Comparison of ENCODE assay signal across 14 cellular contexts in genomic region chr16:2331199-2331931, GRCh38. TPM values are rescaled to one million over a fixed set of nuclear protein-coding genes. Genes with fewer than 3 reads are reported as not detected.
DNase-seq lines count a peak whose midpoint lies in the region; ATAC-seq and TF ChIP-seq lines count a peak whose summit lies in the region.
"Had no signal": no experiment of that assay in that cellular context is flagged by ENCODE, and none has a peak within 500 bp of the region (broad histone marks: within the 10 kb centered on the region; RNA-seq: fewer than 3 reads in every experiment).

No MANE protein-coding gene starts in this region.

- peak overlapping the region; percentile 38 for H3K27ac Mint-ChIP-seq in activated T-helper 17 cell treated with anti-CD3 and anti-CD28 coated beads, Interleukin-2, amount 50 U/mL, for 72 hours
- no peak overlapping the region for H3K27ac Mint-ChIP-seq in osteocyte (ENCODE audit: unreplicated experiment)
- H3K27ac Mint-ChIP-seq: GM23338 had no signal

- TF ChIP-seq EP300 in upper lobe of left lung (IDR thresholded peaks at IDR 0.05) = no peak

- H3K36me3 ChIP-seq in lower lobe of right lung (peaks cover 16% of the 10 kb centered on the region), upper lobe of left lung (peaks cover 0 to 17% (median 7%) of the 10 kb centered on the region in 4 donors), heart right ventricle (peaks cover 0 to 25% (median 1%) of the 10 kb centered on the region in 9 donors)

- DNase-seq in AG08396 (ENCODE audit: low spot score) (peak; percentile 5), lower lobe of right lung (peak; percentile 89), upper lobe of left lung (peak; percentile 72 to 93), heart right ventricle (no peak), osteocyte (ENCODE audit: extremely low spot score, unreplicated experiment) (no peak)
- DNase-seq: BE2C; CD4-positive, alpha-beta memory T cell; DMS79 treated with DMSO at 0.1 percent for 48 hours; EL; H7 had no signal

- H3K4me3 ChIP-seq in lower lobe of right lung (peak overlapping the region; percentile 2), upper lobe of left lung (peak overlapping the region in 3 of 4 donors; percentile 6 to 53 (median 18)), heart right ventricle (no peak overlapping the region)
- H3K4me3 ChIP-seq: GM23338 had no signal

- peaks cover 19% of the 10 kb centered on the region for H3K4me1 ChIP-seq in lower lobe of right lung
- H3K4me1 ChIP-seq in upper lobe of left lung = peaks cover 4 to 19% (median 10%) of the 10 kb centered on the region in 4 donors
- no peaks in the 10 kb centered on the region for H3K4me1 ChIP-seq in heart right ventricle
- H3K4me1 ChIP-seq: BE2C had no signal

- WGBS in upper lobe of left lung, 2 donors = 71 to 77% methylated on average over 22 to 23 of the region's 23 CpGs
- WGBS in heart right ventricle, 2 donors = 80 to 83% methylated on average over 23 of the region's 23 CpGs

- H3K9me3 ChIP-seq in lower lobe of right lung = no peaks in the 10 kb centered on the region
- no peaks in the 10 kb centered on the region for H3K9me3 ChIP-seq in upper lobe of left lung
- H3K9me3 ChIP-seq in heart right ventricle = no peaks in the 10 kb centered on the region
- H3K9me3 ChIP-seq: BE2C had no signal

- H3K27me3 ChIP-seq in lower lobe of right lung (ENCODE audit: low read depth) (no peaks in the 10 kb centered on the region), upper lobe of left lung (no peaks in the 10 kb centered on the region), heart right ventricle (no peaks in the 10 kb centered on the region)
- H3K27me3 ChIP-seq: BE2C had no signal

- TF ChIP-seq CTCF in lower lobe of right lung (IDR thresholded peaks at IDR 0.05) (no peak), upper lobe of left lung (IDR thresholded peaks at IDR 0.05) (no peak), heart right ventricle (IDR thresholded peaks at IDR 0.05) (no peak), osteocyte (IDR thresholded peaks at IDR 0.05) (no peak)

- TF ChIP-seq POLR2A in upper lobe of left lung (IDR thresholded peaks at IDR 0.05) = peak in 1 of 4 donors; percentile 41

- ATAC-seq in activated T-helper 17 cell treated with anti-CD3 and anti-CD28 coated beads, Interleukin-2, amount 50 U/mL, for 72 hours (replicated peaks) = no peak
- ATAC-seq in lower lobe of right lung = peak; percentile 84 to 88
- ATAC-seq in upper lobe of left lung (ENCODE audit: low FRiP score in 2 of 2) = peak; percentile 66 to 89
- no peak for ATAC-seq in heart right ventricle
- ATAC-seq in HG02588 (IDR thresholded peaks at IDR 0.05; ENCODE audit: unreplicated experiment) = no peak
- ATAC-seq: GM23338 had no signal

- H3K27ac ChIP-seq in lower lobe of right lung (peak overlapping the region; percentile 81), upper lobe of left lung (peak overlapping the region; percentile 58 to 85 (median 69)), heart right ventricle (no peak overlapping the region)
- H3K27ac ChIP-seq: C4-2B had no signal

- H3K36me3 Mint-ChIP-seq in activated T-helper 17 cell treated with anti-CD3 and anti-CD28 coated beads, Interleukin-2, amount 50 U/mL, for 72 hours (ENCODE audit: low read depth) = no peaks in the 10 kb centered on the region
- no peaks in the 10 kb centered on the region for H3K36me3 Mint-ChIP-seq in osteocyte (ENCODE audit: unreplicated experiment)
- H3K36me3 Mint-ChIP-seq: CD4-positive, alpha-beta memory T cell had no signal

- H3K9me3 Mint-ChIP-seq in activated T-helper 17 cell treated with anti-CD3 and anti-CD28 coated beads, Interleukin-2, amount 50 U/mL, for 72 hours = no peaks in the 10 kb centered on the region
- H3K9me3 Mint-ChIP-seq in osteocyte (ENCODE audit: unreplicated experiment) = no peaks in the 10 kb centered on the region
- H3K9me3 Mint-ChIP-seq: CD4-positive, alpha-beta memory T cell; GM23338 had no signal

- intact Hi-C loops in lower lobe of right lung (cut with DNase I) = no loop called here
- intact Hi-C loops in heart right ventricle (cut with DNase I) = loop anchor here in 1 of 10 donors (10.0 kb wide), 1 partner anchor 57 kb away; no protein-coding TSS in a partner anchor

- no peaks in the 10 kb centered on the region for H3K27me3 Mint-ChIP-seq in activated T-helper 17 cell treated with anti-CD3 and anti-CD28 coated beads, Interleukin-2, amount 50 U/mL, for 72 hours
- peaks cover 13% of the 10 kb centered on the region for H3K27me3 Mint-ChIP-seq in osteocyte (ENCODE audit: unreplicated experiment)
- H3K27me3 Mint-ChIP-seq: CD4-positive, alpha-beta memory T cell had no signal

- H3K4me1 Mint-ChIP-seq in activated T-helper 17 cell treated with anti-CD3 and anti-CD28 coated beads, Interleukin-2, amount 50 U/mL, for 72 hours = no peaks in the 10 kb centered on the region
- peaks cover 4% of the 10 kb centered on the region for H3K4me1 Mint-ChIP-seq in osteocyte (ENCODE audit: unreplicated experiment)
- H3K4me1 Mint-ChIP-seq: GM23338 had no signal

- no peak overlapping the region for H3K4me3 Mint-ChIP-seq in activated T-helper 17 cell treated with anti-CD3 and anti-CD28 coated beads, Interleukin-2, amount 50 U/mL, for 72 hours
- no peak overlapping the region for H3K4me3 Mint-ChIP-seq in osteocyte (ENCODE audit: unreplicated experiment)
- H3K4me3 Mint-ChIP-seq: CD4-positive, alpha-beta memory T cell; GM23338 had no signal

RNA-seq across cellular contexts. Expression of gene ABCA3, which starts 9.2 kb away (rescaled TPM):
- total RNA-seq in activated T-helper 17 cell treated with anti-CD3 and anti-CD28 coated beads, Interleukin-2, amount 50 U/mL, for 72 hours = 1 to 10 TPM; 4.7 to 5.2 TPM
- 491 TPM for total RNA-seq in lower lobe of right lung
- 100 to 1,000 TPM; 337 to 619 (median 455) TPM for total RNA-seq in upper lobe of left lung
- total RNA-seq in heart right ventricle = 10 to 100 TPM in 3 of 10 donors, 1 to 10 TPM in 7; 7.7 to 12.5 (median 9.4) TPM
- 1 to 10 TPM; 4.9 to 5.3 TPM for polyA plus RNA-seq in heart right ventricle
- 20.4 and 21.0 TPM in 2 replicates for total RNA-seq in osteocyte

Comparison
In these comparisons a context has a peak if more than half of its experiments do, and no peak if none do; other contexts are left out.
1. DNase-seq: peak in AG08396 (single experiment), lower lobe of right lung (single experiment) and upper lobe of left lung (2 of 2); none in heart right ventricle (0 of 2) and osteocyte (single experiment).
2. ATAC-seq: peak in lower lobe of right lung (2 of 2) and upper lobe of left lung (2 of 2); none in activated T-helper 17 cell treated with anti-CD3 and anti-CD28 coated beads, Interleukin-2, amount 50 U/mL, for 72 hours (single experiment), heart right ventricle (0 of 8) and HG02588 (single experiment).
3. H3K27ac ChIP-seq: peak in lower lobe of right lung (single experiment) and upper lobe of left lung (4 of 4); none in heart right ventricle (0 of 10).
4. H3K4me3 ChIP-seq: peak in lower lobe of right lung (single experiment) and upper lobe of left lung (3 of 4); none in heart right ventricle (0 of 10).
5. RNA of gene ABCA3, which starts 9.2 kb away (total RNA-seq): 337 to 619 TPM in upper lobe of left lung and 491 TPM in lower lobe of right lung (single experiment); 20.4 to 21.0 TPM in osteocyte, 7.7 to 12.5 TPM in heart right ventricle and 4.7 to 5.2 TPM in activated T-helper 17 cell treated with anti-CD3 and anti-CD28 coated beads, Interleukin-2, amount 50 U/mL, for 72 hours; every median in the first group is over 10 times any median in the second.